ENCODE assay signal across 17 cellular contexts in the genomic region with DNA sequence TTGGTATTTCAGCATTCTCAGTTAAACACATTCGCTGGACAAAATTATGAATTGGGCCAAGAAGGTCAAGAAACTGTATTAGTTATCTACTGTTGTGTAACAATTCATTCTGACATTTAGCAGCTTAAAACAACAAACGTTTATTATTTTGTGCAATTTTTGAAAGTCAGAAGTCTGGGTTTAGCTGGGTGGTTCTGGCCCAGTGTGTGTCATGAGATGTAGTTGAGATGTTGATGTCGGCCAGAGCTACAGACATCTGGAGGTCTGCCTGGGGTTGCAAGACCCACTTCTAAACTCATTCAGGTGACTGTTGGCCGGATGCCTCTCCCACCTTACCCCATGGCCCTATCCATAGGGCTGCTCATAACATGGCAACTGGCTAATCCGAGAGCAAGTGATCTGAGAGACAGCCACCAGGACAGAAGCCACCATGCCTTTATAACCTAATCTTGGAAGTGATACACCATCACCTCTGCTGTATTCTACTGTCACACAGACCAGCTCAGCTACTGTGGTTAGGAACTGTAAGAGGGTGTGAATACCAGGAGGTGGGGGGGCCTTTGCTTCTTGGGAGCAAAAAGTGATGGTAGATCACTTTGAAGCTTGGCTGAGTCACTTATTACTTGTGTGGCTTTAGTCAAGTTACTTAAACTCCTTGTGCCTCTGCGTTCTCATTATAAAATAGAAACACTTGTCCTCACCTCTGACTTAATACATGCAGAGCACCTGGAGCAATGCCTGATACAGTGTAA.
DNase-seq lines count a peak whose midpoint lies in the region; ATAC-seq and TF ChIP-seq lines count a peak whose summit lies in the region.
"Had no signal": no experiment of that assay in that cellular context is flagged by ENCODE, and none has a peak within 500 bp of the region (broad histone marks: within the 10 kb centered on the region; RNA-seq: fewer than 3 reads in every experiment).

No MANE protein-coding gene starts in this region.

- H3K27me3 Mint-ChIP-seq in activated naive CD4-positive, alpha-beta T cell treated with anti-CD3 and anti-CD28 coated beads for 36 hours (ENCODE audit: low read depth), result peaks cover 2% of the 10 kb centered on the region
- H3K27me3 Mint-ChIP-seq in activated naive CD4-positive, alpha-beta T cell treated with anti-CD3 and anti-CD28 coated beads, Interleukin-2, amount 10 ng/mL, durations not matched to agents 7 days and 5 days, result no peaks in the 10 kb centered on the region

- ATAC-seq in left lung, result peak; percentile 65
- ATAC-seq in HG03460 (IDR thresholded peaks at IDR 0.05; ENCODE audit: unreplicated experiment), result no peak
- ATAC-seq: mucosa of descending colon had no signal

- no peak overlapping the region for H3K27ac Mint-ChIP-seq in activated naive CD4-positive, alpha-beta T cell treated with anti-CD3 and anti-CD28 coated beads for 36 hours
- no peak overlapping the region for H3K27ac Mint-ChIP-seq in activated naive CD4-positive, alpha-beta T cell treated with anti-CD3 and anti-CD28 coated beads, Interleukin-2, amount 10 ng/mL, durations not matched to agents 7 days and 5 days

- in situ Hi-C loops in ACHN (cut with HindIII; ENCODE audit: low pct_ligation_motif_present, low pct_unique_long_range_greater_than_20kb, low sequenced_read_pairs), result no loop called here

- no peaks in the 10 kb centered on the region for H3K9me3 ChIP-seq in left lung
- H3K9me3 ChIP-seq: mucosa of descending colon, transverse colon had no signal

- DNase-seq in activated naive CD4-positive, alpha-beta T cell treated with anti-CD3 and anti-CD28 coated beads for 36 hours, result peak; percentile 69
- no peak for DNase-seq in activated naive CD4-positive, alpha-beta T cell treated with anti-CD3 and anti-CD28 coated beads, Interleukin-2, amount 10 ng/mL, durations not matched to agents 7 days and 5 days
- DNase-seq in activated CD8-positive, alpha-beta memory T cell treated with anti-CD3 and anti-CD28 coated beads, Interleukin-2, amount 50 U/mL, for 48 hours, result peak; percentile 59
- DNase-seq in left lung (no peak), ACHN (no peak), iPS-NIHi11 (ENCODE audit: low spot score) (no peak)
- DNase-seq in stimulated activated CD8-positive, alpha-beta memory T cell treated with anti-CD3 and anti-CD28 coated beads, Interleukin-4, amount 100 ng/mL, for 48 hours, result peak; percentile 59
- DNase-seq: cortex of kidney, glutamatergic neuron, mucosa of descending colon, NCI-H1417 treated with DMSO at 0.1 percent for 48 hours, NCI-H345, SIG-M5, transverse colon had no signal

- peaks cover 31% of the 10 kb centered on the region for H3K4me1 Mint-ChIP-seq in activated naive CD4-positive, alpha-beta T cell treated with anti-CD3 and anti-CD28 coated beads for 36 hours (ENCODE audit: low read depth)
- no peaks in the 10 kb centered on the region for H3K4me1 Mint-ChIP-seq in activated naive CD4-positive, alpha-beta T cell treated with anti-CD3 and anti-CD28 coated beads, Interleukin-2, amount 10 ng/mL, durations not matched to agents 7 days and 5 days

- no peak overlapping the region for H3K27ac ChIP-seq in left lung
- H3K27ac ChIP-seq: epithelial cell of prostate, KMS-11, transverse colon had no signal

- CTCF ChIA-PET in activated naive CD4-positive, alpha-beta T cell treated with anti-CD3 and anti-CD28 coated beads for 36 hours (lab: Charles Lee), result interaction anchor here (0.9 to 1.4 kb wide), 3 partner anchors 10 to 567 kb away, joined by 3 to 6 read pairs (median 5); no protein-coding TSS in a partner anchor
- CTCF ChIA-PET in activated naive CD4-positive, alpha-beta T cell treated with anti-CD3 and anti-CD28 coated beads, Interleukin-2, amount 10 ng/mL, durations not matched to agents 7 days and 5 days (lab: Charles Lee), result interaction anchor here (0.6 to 2.3 kb wide), 4 partner anchors 10 to 271 kb away, joined by 3 to 8 read pairs (median 4); partner anchors contain the start of gene MYLIP

- peaks cover 2% of the 10 kb centered on the region for H3K9me3 Mint-ChIP-seq in activated naive CD4-positive, alpha-beta T cell treated with anti-CD3 and anti-CD28 coated beads for 36 hours
- no peaks in the 10 kb centered on the region for H3K9me3 Mint-ChIP-seq in activated naive CD4-positive, alpha-beta T cell treated with anti-CD3 and anti-CD28 coated beads, Interleukin-2, amount 10 ng/mL, durations not matched to agents 7 days and 5 days

- intact Hi-C loops in activated naive CD4-positive, alpha-beta T cell treated with anti-CD3 and anti-CD28 coated beads for 36 hours (cut with micrococcal nuclease), result loop anchor here (1.0 to 10.0 kb wide), 4 partner anchors 11 to 563 kb away; no protein-coding TSS in a partner anchor
- intact Hi-C loops in left lung (cut with DNase I), result no loop called here

- no peak for TF ChIP-seq CTCF in left lung (IDR thresholded peaks at IDR 0.05)

- H3K4me3 ChIP-seq in left lung, result no peak overlapping the region
- H3K4me3 ChIP-seq: mucosa of descending colon, transverse colon had no signal

- H3K27me3 ChIP-seq in left lung, result no peaks in the 10 kb centered on the region
- H3K27me3 ChIP-seq: transverse colon had no signal

- H3K4me3 Mint-ChIP-seq in activated naive CD4-positive, alpha-beta T cell treated with anti-CD3 and anti-CD28 coated beads for 36 hours, result no peak overlapping the region
- no peak overlapping the region for H3K4me3 Mint-ChIP-seq in activated naive CD4-positive, alpha-beta T cell treated with anti-CD3 and anti-CD28 coated beads, Interleukin-2, amount 10 ng/mL, durations not matched to agents 7 days and 5 days

- H3K4me1 ChIP-seq in left lung, result peaks cover 0 to 3% of the 10 kb centered on the region in 2 donors
- H3K4me1 ChIP-seq: transverse colon had no signal

- H3K36me3 ChIP-seq in left lung, result no peaks in the 10 kb centered on the region
- H3K36me3 ChIP-seq: transverse colon had no signal

- no peaks in the 10 kb centered on the region for H3K36me3 Mint-ChIP-seq in activated naive CD4-positive, alpha-beta T cell treated with anti-CD3 and anti-CD28 coated beads for 36 hours (ENCODE audit: low read depth)
- no peaks in the 10 kb centered on the region for H3K36me3 Mint-ChIP-seq in activated naive CD4-positive, alpha-beta T cell treated with anti-CD3 and anti-CD28 coated beads, Interleukin-2, amount 10 ng/mL, durations not matched to agents 7 days and 5 days

Comparison
In these comparisons a context has a peak if more than half of its experiments do, and no peak if none do; other contexts are left out.
1. DNase-seq: peak in activated naive CD4-positive, alpha-beta T cell treated with anti-CD3 and anti-CD28 coated beads for 36 hours (single experiment), activated CD8-positive, alpha-beta memory T cell treated with anti-CD3 and anti-CD28 coated beads, Interleukin-2, amount 50 U/mL, for 48 hours (single experiment) and stimulated activated CD8-positive, alpha-beta memory T cell treated with anti-CD3 and anti-CD28 coated beads, Interleukin-4, amount 100 ng/mL, for 48 hours (single experiment); none in activated naive CD4-positive, alpha-beta T cell treated with anti-CD3 and anti-CD28 coated beads, Interleukin-2, amount 10 ng/mL, durations not matched to agents 7 days and 5 days (single experiment), left lung (0 of 2), ACHN (single experiment) and iPS-NIHi11 (single experiment).